21 cellular contexts compared by ENCODE assay signal in genomic region chr6:90493332-90493731, GRCh38.
DNase-seq lines count a peak whose midpoint lies in the region; ATAC-seq, FAIRE-seq and TF ChIP-seq lines count a peak whose summit lies in the region.
"Had no signal": no experiment of that assay in that cellular context is flagged by ENCODE, and none has a peak within 500 bp of the region (broad histone marks: within the 10 kb centered on the region; RNA-seq: fewer than 3 reads in every experiment).

No MANE protein-coding gene starts in this region.

- H3K4me1 ChIP-seq in GM23338 (ENCODE audit: insufficient read depth) (peaks cover 36% of the 10 kb centered on the region), mesenchymal stem cell (ENCODE audit: control insufficient read depth, insufficient read depth, low read depth, low read length) (peaks cover 2% of the 10 kb centered on the region), testis (no peaks in the 10 kb centered on the region)
- H3K4me1 ChIP-seq: uterus had no signal

- no peaks in the 10 kb centered on the region for H3K36me3 Mint-ChIP-seq in GM23338 (ENCODE audit: low read depth)
- H3K36me3 Mint-ChIP-seq: natural killer cell had no signal

- H3K14ac ChIP-seq in mesenchymal stem cell (ENCODE audit: low read length in 2 of 2): no peak overlapping the region

- no peak overlapping the region for H2AFZ ChIP-seq in GM23338
- H2AFZ ChIP-seq in mesenchymal stem cell (ENCODE audit: low read depth, low read length): no peak overlapping the region

- ATAC-seq in GM23338: no peak
- ATAC-seq in HG03354 (IDR thresholded peaks at IDR 0.05; ENCODE audit: poor library complexity, severe bottlenecking, unreplicated experiment): no peak
- no peak for ATAC-seq in GM18868 (IDR thresholded peaks at IDR 0.05; ENCODE audit: unreplicated experiment)
- ATAC-seq: left ventricle myocardium superior, natural killer cell had no signal

- no peak overlapping the region for H2BK15ac ChIP-seq in mesenchymal stem cell (ENCODE audit: low read depth, poor library complexity, severe bottlenecking)

- no peak overlapping the region for H3K9ac ChIP-seq in mesenchymal stem cell (ENCODE audit: low read length)

- H3K27ac Mint-ChIP-seq in GM23338: 0 out of 2 replicates have a peak overlapping the region, but pooled peaks have one; percentile 2
- H3K27ac Mint-ChIP-seq: CD4-positive, alpha-beta T cell; natural killer cell; T-helper 2 cell treated with Interferon-gamma antibody and Interleukin-4, amounts not matched to agents 5 μg/mL and 100 μg/mL, for 36 hours had no signal

- H2BK120ac ChIP-seq in mesenchymal stem cell (ENCODE audit: low read depth, low read length): no peak overlapping the region

- no peak overlapping the region; the same call in 2 of the 3 replicates for H3K4me3 Mint-ChIP-seq in GM23338
- H3K4me3 Mint-ChIP-seq: CD4-positive, alpha-beta T cell; natural killer cell; T-helper 2 cell treated with Interferon-gamma antibody and Interleukin-4, amounts not matched to agents 5 μg/mL and 100 μg/mL, for 36 hours had no signal

- no peak overlapping the region for H2AK5ac ChIP-seq in mesenchymal stem cell (ENCODE audit: low read length, severe bottlenecking)

- no peak overlapping the region for H2BK5ac ChIP-seq in mesenchymal stem cell (ENCODE audit: low read depth, low read length, poor library complexity, severe bottlenecking)

- H3K4me3 ChIP-seq in GM23338 (no peak overlapping the region), bronchial epithelial cell (ENCODE audit: low read depth, low read length) (no peak overlapping the region), mesenchymal stem cell (ENCODE audit: insufficient read depth in 1 of 2, low read depth in 1 of 2, low read length in 2 of 2) (no peak overlapping the region), testis (no peak overlapping the region)
- H3K4me3 ChIP-seq: cardiac muscle cell, uterus had no signal

- H3K18ac ChIP-seq in mesenchymal stem cell (ENCODE audit: low read depth in 1 of 2, low read length in 2 of 2): no peak overlapping the region

- peaks cover 2% of the 10 kb centered on the region for H3K27me3 Mint-ChIP-seq in GM23338 (ENCODE audit: insufficient read depth, low read depth, poor library complexity)

- H3K9me2 ChIP-seq in GM23338 (ENCODE audit: insufficient read depth): no peaks in the 10 kb centered on the region

- H3K4me2 ChIP-seq in GM23338: peak overlapping the region; percentile 19; the same call in 1 of the 2 replicates
- H3K4me2 ChIP-seq in mesenchymal stem cell (ENCODE audit: low read length, poor library complexity, severe bottlenecking): no peak overlapping the region

- H3K79me2 ChIP-seq in GM23338 (replicated peaks; ENCODE audit: insufficient read depth): no peaks in the 10 kb centered on the region

- H3K36me3 ChIP-seq in GM23338 (ENCODE audit: insufficient read depth) (no peaks in the 10 kb centered on the region), bronchial epithelial cell (ENCODE audit: control insufficient read depth, insufficient read depth, low read length) (no peaks in the 10 kb centered on the region), mesenchymal stem cell (ENCODE audit: control insufficient read depth in 1 of 2, insufficient read depth in 2 of 2, low read depth in 1 of 2, low read length in 2 of 2) (no peaks in the 10 kb centered on the region), testis (ENCODE audit: low read depth, missing control alignments) (no peaks in the 10 kb centered on the region)
- H3K36me3 ChIP-seq: cardiac muscle cell, uterus had no signal

- intact Hi-C loops in testis (cut with DNase I; ENCODE audit: low total_unique reads): no loop called here

- no peak for TF ChIP-seq POLR2A in testis (IDR thresholded peaks at IDR 0.05)

- FAIRE-seq in bronchial epithelial cell (lab: Jason Lieb, UNC): no peak
- FAIRE-seq: GM12892 had no signal

- no peak overlapping the region for H4K91ac ChIP-seq in mesenchymal stem cell (ENCODE audit: low read length)

- H3K4ac ChIP-seq in mesenchymal stem cell (ENCODE audit: low read depth in 1 of 2, low read length in 2 of 2): no peak overlapping the region

- TF ChIP-seq CTCF in GM23338 (conservative IDR thresholded peaks at IDR 0.05; ENCODE audit: low read depth in 2 of 2) (no peak), bronchial epithelial cell (IDR thresholded peaks at IDR 0.05; ENCODE audit: insufficient read depth, low read length, severe bottlenecking) (no peak), testis (IDR thresholded peaks at IDR 0.05) (no peak)

- 0 out of 2 replicates have a peak, but pooled peaks cover 2% of the 10 kb centered on the region for H3F3A ChIP-seq in GM23338 (replicated peaks; ENCODE audit: low read depth)

- DNase-seq in GM23338 (ENCODE audit: low spot score) (no peak), NCI-H226 (peak; percentile 49), bronchial epithelial cell (ENCODE audit: low read depth) (peak; percentile 64), mesenchymal stem cell (peak; percentile 40), testis (no peak)
- DNase-seq: activated naive CD4-positive, alpha-beta T cell; CD4-positive, alpha-beta T cell; EL; hippocampal formation; left ventricle myocardium superior; natural killer cell; NCI-H187 treated with DMSO at 0.1 percent for 48 hours; NCI-H526 treated with DMSO at 0.1 percent for 48 hours; right cardiac atrium; stimulated activated CD4-positive, alpha-beta T cell treated with anti-CD3 and anti-CD28 coated beads, Interleukin-2, amount 100 ng/mL, for 48 hours; uterus had no signal

- H3K27ac ChIP-seq in GM23338 (ENCODE audit: low read depth) (no peak overlapping the region; the same call in 1 of the 2 replicates), mesenchymal stem cell (ENCODE audit: low read length, poor library complexity, severe bottlenecking) (no peak overlapping the region), testis (peak overlapping the region in 1 of 2 donors; percentile 72)
- H3K27ac ChIP-seq: cardiac muscle cell, uterus had no signal

- no peaks in the 10 kb centered on the region for H4K20me1 ChIP-seq in GM23338 (replicated peaks; ENCODE audit: insufficient read depth)

- no peaks in the 10 kb centered on the region for H3K79me1 ChIP-seq in mesenchymal stem cell (replicated peaks; ENCODE audit: low read length, poor library complexity, severe bottlenecking)

- H3K9me3 Mint-ChIP-seq in GM23338: no peaks in the 10 kb centered on the region
- H3K9me3 Mint-ChIP-seq: CD4-positive, alpha-beta T cell; natural killer cell; T-helper 2 cell treated with Interferon-gamma antibody and Interleukin-4, amounts not matched to agents 5 μg/mL and 100 μg/mL, for 36 hours had no signal

- no peak overlapping the region for H4K8ac ChIP-seq in mesenchymal stem cell (ENCODE audit: low read length)

- peaks cover 59% of the 10 kb centered on the region for H3K4me1 Mint-ChIP-seq in GM23338
- H3K4me1 Mint-ChIP-seq: natural killer cell had no signal

- no peak overlapping the region for H3K23ac ChIP-seq in mesenchymal stem cell (ENCODE audit: low read length in 2 of 2)

- H3K27me3 ChIP-seq in GM23338 (ENCODE audit: insufficient read depth): no peaks in the 10 kb centered on the region
- H3K27me3 ChIP-seq in bronchial epithelial cell (ENCODE audit: control insufficient read depth, insufficient read depth, low read length): no peaks in the 10 kb centered on the region
- H3K27me3 ChIP-seq in mesenchymal stem cell (ENCODE audit: control insufficient read depth in 1 of 2, insufficient read depth in 1 of 2, low read length in 2 of 2): no peaks in the 10 kb centered on the region
- H3K27me3 ChIP-seq in testis: no peaks in the 10 kb centered on the region
- H3K27me3 ChIP-seq: cardiac muscle cell, uterus had no signal

- no peaks in the 10 kb centered on the region for H3K9me3 ChIP-seq in mesenchymal stem cell (ENCODE audit: control insufficient read depth, low read length)
- H3K9me3 ChIP-seq in testis: no peaks in the 10 kb centered on the region
- H3K9me3 ChIP-seq: uterus had no signal

- H2BK12ac ChIP-seq in mesenchymal stem cell (ENCODE audit: low read length in 2 of 2): no peak overlapping the region

- WGBS in mesenchymal stem cell: 0% methylated on average over 1 of the region's 2 CpGs
- 78 to 81% methylated on average over 2 of the region's 2 CpGs for WGBS in testis, 2 donors

Comparison
In these comparisons a context has a peak if more than half of its experiments do, and no peak if none do; other contexts are left out.
1. DNase-seq: peak in NCI-H226 (single experiment), bronchial epithelial cell (single experiment) and mesenchymal stem cell (single experiment); none in GM23338 (single experiment) and testis (single experiment).